In genomic region chr14:34750233-34750632, GRCh38 we compare ENCODE assay signal across 22 cellular contexts. TPM values are rescaled to one million over a fixed set of nuclear protein-coding genes. Genes with fewer than 3 reads are reported as not detected.
A peak's percentile ranks its signal among the peaks of the same experiment; 100 is the strongest.
DNase-seq lines count a peak whose midpoint lies in the region; ATAC-seq, FAIRE-seq and TF ChIP-seq lines count a peak whose summit lies in the region.
"Had no signal": no experiment of that assay in that cellular context is flagged by ENCODE, and none has a peak within 500 bp of the region (broad histone marks: within the 10 kb centered on the region; RNA-seq: fewer than 3 reads in every experiment).

No MANE protein-coding gene starts in this region.

- no peaks in the 10 kb centered on the region for H3K9me3 ChIP-seq in T-helper 17 cell (ENCODE audit: control insufficient read depth, low read length, poor library complexity, severe bottlenecking)
- H3K9me3 ChIP-seq in uterus: no peaks in the 10 kb centered on the region
- H3K9me3 ChIP-seq: Caco-2 had no signal

- no peaks in the 10 kb centered on the region for H3K4me1 Mint-ChIP-seq in activated T-cell treated with anti-CD3 and anti-CD28 coated beads, Interleukin-2, amount 50 U/mL, for 24 hours (ENCODE audit: low read depth)
- H3K4me1 Mint-ChIP-seq in T-helper 17 cell: peaks cover 9% of the 10 kb centered on the region

- H3K27me3 Mint-ChIP-seq in activated T-cell treated with anti-CD3 and anti-CD28 coated beads, Interleukin-2, amount 50 U/mL, for 24 hours: no peaks in the 10 kb centered on the region
- H3K27me3 Mint-ChIP-seq in T-helper 17 cell: no peaks in the 10 kb centered on the region
- H3K27me3 Mint-ChIP-seq: CD4-positive, alpha-beta T cell had no signal

- H3K9me3 Mint-ChIP-seq in activated T-cell treated with anti-CD3 and anti-CD28 coated beads, Interleukin-2, amount 50 U/mL, for 24 hours: no peaks in the 10 kb centered on the region
- H3K9me3 Mint-ChIP-seq: CD4-positive, alpha-beta T cell had no signal

- H3K36me3 ChIP-seq in uterus: no peaks in the 10 kb centered on the region

- no peak for ATAC-seq in T-helper 17 cell
- ATAC-seq: GM12878, PC-3 had no signal

- peaks cover 37% of the 10 kb centered on the region for H3K36me3 Mint-ChIP-seq in activated T-cell treated with anti-CD3 and anti-CD28 coated beads, Interleukin-2, amount 50 U/mL, for 24 hours (ENCODE audit: low read depth)
- peaks cover 4% of the 10 kb centered on the region for H3K36me3 Mint-ChIP-seq in T-helper 17 cell (ENCODE audit: low read depth)

- peak overlapping the region; percentile 45 for H3K27ac Mint-ChIP-seq in activated T-cell treated with anti-CD3 and anti-CD28 coated beads, Interleukin-2, amount 50 U/mL, for 24 hours
- H3K27ac Mint-ChIP-seq in T-helper 17 cell: peak overlapping the region; percentile 34
- H3K27ac Mint-ChIP-seq: CD4-positive, alpha-beta T cell had no signal

- H3K4me3 ChIP-seq in fibroblast of the aortic adventitia (ENCODE audit: low read depth, low read length) (no peak overlapping the region), uterus (no peak overlapping the region)
- H3K4me3 ChIP-seq: GM12878 had no signal

- TF ChIP-seq POLR2A in uterus (IDR thresholded peaks at IDR 0.05) (no peak), GM12892 (IDR thresholded peaks at IDR 0.05; ENCODE audit: low read depth, low read length) (no peak)

- H3K4me3 Mint-ChIP-seq in activated T-cell treated with anti-CD3 and anti-CD28 coated beads, Interleukin-2, amount 50 U/mL, for 24 hours: no peak overlapping the region
- no peak overlapping the region for H3K4me3 Mint-ChIP-seq in T-helper 17 cell
- H3K4me3 Mint-ChIP-seq: CD4-positive, alpha-beta T cell had no signal

- H3K27me3 ChIP-seq in uterus: no peaks in the 10 kb centered on the region

- intact Hi-C loops in uterus (cut with DNase I; ENCODE audit: low total_unique reads): no loop called here

- no peaks in the 10 kb centered on the region for H3K4me1 ChIP-seq in uterus

- no peak for DNase-seq in activated T-cell treated with anti-CD3 and anti-CD28 coated beads, Interleukin-2, amount 50 U/mL, for 24 hours
- DNase-seq in activated T-cell treated with anti-CD3 and anti-CD28 coated beads for 4 hours: no peak
- no peak for DNase-seq in T-helper 17 cell
- peak; percentile 43 for DNase-seq in fibroblast of the aortic adventitia (ENCODE audit: low read depth)
- no peak for DNase-seq in uterus
- DNase-seq in NCI-H510A treated with DMSO at 0.1 percent for 48 hours (lab: John Stamatoyannopoulos, UW): no peak
- DNase-seq in GM12892 (ENCODE audit: insufficient read length): no peak
- no peak for DNase-seq in Kasumi-1 (lab: John Stamatoyannopoulos, UW)
- DNase-seq: 8988T; Caco-2; CD4-positive, alpha-beta T cell; DMS153; KG1; NCI-H1417; NCI-H187 treated with DMSO at 0.1 percent for 48 hours; NCI-H345; NCI-H526; PC-3 had no signal

- FAIRE-seq in GM12892 (lab: Jason Lieb, UNC): no peak
- FAIRE-seq: GM12878, GM19239, H1 had no signal

- peak overlapping the region; percentile 41 to 49 for H3K27ac ChIP-seq in uterus
- H3K27ac ChIP-seq: RWPE1 had no signal

- TF ChIP-seq CTCF in fibroblast of the aortic adventitia (IDR thresholded peaks at IDR 0.05; ENCODE audit: insufficient read depth, low read length): no peak
- no peak for TF ChIP-seq CTCF in uterus (IDR thresholded peaks at IDR 0.05)

RNA-seq across cellular contexts. Expression of gene CFL2, which starts 35.8 kb away (rescaled TPM):
- total RNA-seq in T-helper 17 cell (10 to 100 TPM; 41.8 to 44.9 TPM), fibroblast of the aortic adventitia (ENCODE audit: low replicate concordance) (107 and 266 TPM in 2 replicates), uterus (100 to 1,000 TPM; 108 to 231 (median 139) TPM)
- polyA plus RNA-seq in GM12892 (2012; ENCODE audit: missing spikeins): 12.0 TPM
